ENCODE assay signal across 15 cellular contexts in the genomic region with DNA sequence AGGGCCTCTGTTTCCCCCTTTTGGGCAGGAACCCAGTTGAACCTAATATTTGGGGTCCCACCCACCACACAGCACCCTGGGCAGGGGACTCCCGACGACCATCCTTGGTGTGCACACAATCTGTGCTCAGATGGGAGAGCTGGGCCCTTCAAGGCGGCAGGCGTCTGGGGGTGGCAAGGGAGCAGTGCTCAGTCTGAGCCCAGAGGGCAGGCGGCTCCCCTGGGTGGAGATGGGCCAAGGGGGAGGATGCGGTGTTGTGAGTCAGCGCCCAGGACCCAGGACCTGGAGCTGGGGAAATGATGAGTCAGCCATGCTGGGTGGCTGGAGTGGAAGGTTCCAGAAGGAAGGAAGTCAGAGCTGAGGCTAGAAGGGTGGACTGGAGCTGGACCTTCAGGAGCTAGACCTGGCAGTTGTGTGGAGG. TPM values are rescaled to one million over a fixed set of nuclear protein-coding genes. Genes with fewer than 3 reads are reported as not detected.
DNase-seq lines count a peak whose midpoint lies in the region; ATAC-seq, FAIRE-seq and TF ChIP-seq lines count a peak whose summit lies in the region.
"Had no signal": no experiment of that assay in that cellular context is flagged by ENCODE, and none has a peak within 500 bp of the region (broad histone marks: within the 10 kb centered on the region; RNA-seq: fewer than 3 reads in every experiment).

No MANE protein-coding gene starts in this region.

- no peaks in the 10 kb centered on the region for H3K36me3 ChIP-seq in right atrium auricular region
- H3K36me3 ChIP-seq in RWPE2 (ENCODE audit: low read depth) = peaks cover 20% of the 10 kb centered on the region
- H3K36me3 ChIP-seq in naive thymus-derived CD4-positive, alpha-beta T cell (ENCODE audit: control insufficient read depth in 2 of 3, insufficient read depth in 3 of 3, low read length in 3 of 3) = no peaks in the 10 kb centered on the region
- H3K36me3 ChIP-seq: HAP-1 had no signal

- H3K4me3 ChIP-seq in right atrium auricular region = no peak overlapping the region
- no peak overlapping the region for H3K4me3 ChIP-seq in RWPE2 (ENCODE audit: severe bottlenecking)
- H3K4me3 ChIP-seq in fibroblast of villous mesenchyme (ENCODE audit: low read depth, low read length) = no peak overlapping the region
- H3K4me3 ChIP-seq in naive thymus-derived CD4-positive, alpha-beta T cell (ENCODE audit: low read length) = no peak overlapping the region
- H3K4me3 ChIP-seq: HAP-1 had no signal

- intact Hi-C loops in Right ventricle myocardium inferior (cut with DNase I) = no loop called here
- intact Hi-C loops in naive thymus-derived CD4-positive, alpha-beta T cell (cut with micrococcal nuclease) = no loop called here

- H3K27me3 Mint-ChIP-seq in naive thymus-derived CD4-positive, alpha-beta T cell = no peaks in the 10 kb centered on the region
- H3K27me3 Mint-ChIP-seq: activated CD8-positive, alpha-beta T cell treated with anti-CD3 and anti-CD28 coated beads for 36 hours; activated naive CD4-positive, alpha-beta T cell treated with anti-CD3 and anti-CD28 coated beads, Interleukin-2, amount 50 U/mL, for 24 hours; T-helper 17 cell had no signal

- peak; percentile 92 for FAIRE-seq in urothelium cell line (lab: Jason Lieb, UNC)

- H3K9me3 ChIP-seq in right atrium auricular region (no peaks in the 10 kb centered on the region), RWPE2 (ENCODE audit: severe bottlenecking) (no peaks in the 10 kb centered on the region)
- no peaks in the 10 kb centered on the region for H3K9me3 ChIP-seq in naive thymus-derived CD4-positive, alpha-beta T cell (ENCODE audit: control insufficient read depth in 2 of 3, low read length in 3 of 3)
- H3K9me3 ChIP-seq: HAP-1 had no signal

- CTCF ChIA-PET in naive thymus-derived CD4-positive, alpha-beta T cell (lab: Charles Lee) = no interaction called here

- H3K9me3 Mint-ChIP-seq in naive thymus-derived CD4-positive, alpha-beta T cell = no peaks in the 10 kb centered on the region
- H3K9me3 Mint-ChIP-seq: activated CD8-positive, alpha-beta T cell treated with anti-CD3 and anti-CD28 coated beads for 36 hours; activated naive CD4-positive, alpha-beta T cell treated with anti-CD3 and anti-CD28 coated beads, Interleukin-2, amount 50 U/mL, for 24 hours had no signal

- POLR2A ChIA-PET in naive thymus-derived CD4-positive, alpha-beta T cell (lab: Charles Lee) = no interaction called here

- H3K27ac ChIP-seq in right atrium auricular region (no peak overlapping the region), RWPE2 (ENCODE audit: poor library complexity, severe bottlenecking) (peak overlapping the region; percentile 75)
- no peak overlapping the region for H3K27ac ChIP-seq in naive thymus-derived CD4-positive, alpha-beta T cell (ENCODE audit: low read depth, low read length)

- H3K27ac Mint-ChIP-seq in naive thymus-derived CD4-positive, alpha-beta T cell = no peak overlapping the region
- H3K27ac Mint-ChIP-seq: activated CD8-positive, alpha-beta T cell treated with anti-CD3 and anti-CD28 coated beads for 36 hours; activated naive CD4-positive, alpha-beta T cell treated with anti-CD3 and anti-CD28 coated beads, Interleukin-2, amount 50 U/mL, for 24 hours; T-helper 17 cell had no signal

- ATAC-seq in Right ventricle myocardium inferior (no peak), RWPE2 (ENCODE audit: low read depth) (peak; percentile 80), GM21528 (IDR thresholded peaks at IDR 0.05; ENCODE audit: low FRiP score, unreplicated experiment) (no peak)
- ATAC-seq in naive thymus-derived CD4-positive, alpha-beta T cell = no peak
- ATAC-seq: activated CD8-positive, alpha-beta T cell treated with anti-CD3 and anti-CD28 coated beads for 36 hours; T-helper 17 cell had no signal

- H3K4me3 Mint-ChIP-seq in naive thymus-derived CD4-positive, alpha-beta T cell = no peak overlapping the region
- H3K4me3 Mint-ChIP-seq: activated CD8-positive, alpha-beta T cell treated with anti-CD3 and anti-CD28 coated beads for 36 hours; activated naive CD4-positive, alpha-beta T cell treated with anti-CD3 and anti-CD28 coated beads, Interleukin-2, amount 50 U/mL, for 24 hours; T-helper 17 cell had no signal

- H3K27me3 ChIP-seq in right atrium auricular region (no peaks in the 10 kb centered on the region), RWPE2 (ENCODE audit: insufficient read depth, poor library complexity, severe bottlenecking) (no peaks in the 10 kb centered on the region)
- no peaks in the 10 kb centered on the region for H3K27me3 ChIP-seq in naive thymus-derived CD4-positive, alpha-beta T cell (ENCODE audit: control insufficient read depth in 2 of 2, insufficient read depth in 2 of 2, low read length in 2 of 2)

- H3K4me1 ChIP-seq in right atrium auricular region (no peaks in the 10 kb centered on the region), RWPE2 (ENCODE audit: insufficient read depth, poor library complexity, severe bottlenecking) (peaks cover 40% of the 10 kb centered on the region)
- H3K4me1 ChIP-seq in naive thymus-derived CD4-positive, alpha-beta T cell (ENCODE audit: control insufficient read depth in 2 of 2, insufficient read depth in 2 of 2, low read length in 2 of 2) = no peaks in the 10 kb centered on the region
- H3K4me1 ChIP-seq: HAP-1 had no signal

- no peaks in the 10 kb centered on the region for H3K4me1 Mint-ChIP-seq in naive thymus-derived CD4-positive, alpha-beta T cell
- H3K4me1 Mint-ChIP-seq: activated naive CD4-positive, alpha-beta T cell treated with anti-CD3 and anti-CD28 coated beads, Interleukin-2, amount 50 U/mL, for 24 hours; T-helper 17 cell had no signal

- DNase-seq in Right ventricle myocardium inferior (ENCODE audit: missing footprints) (peak; percentile 41), right atrium auricular region (ENCODE audit: low spot score) (no peak), RWPE2 (ENCODE audit: low spot score) (peak; percentile 92), fibroblast of villous mesenchyme (ENCODE audit: low read depth) (peak; percentile 13), urothelium cell line (ENCODE audit: low spot score) (peak; percentile 89), HuH-7 (ENCODE audit: low spot score) (no peak)
- no peak for DNase-seq in naive thymus-derived CD4-positive, alpha-beta T cell
- DNase-seq: activated CD8-positive, alpha-beta T cell treated with anti-CD3 and anti-CD28 coated beads for 36 hours; AML-193; GF-D8; NCI-H1048; T-helper 17 cell had no signal

- no peaks in the 10 kb centered on the region for H3K36me3 Mint-ChIP-seq in naive thymus-derived CD4-positive, alpha-beta T cell
- H3K36me3 Mint-ChIP-seq: activated naive CD4-positive, alpha-beta T cell treated with anti-CD3 and anti-CD28 coated beads, Interleukin-2, amount 50 U/mL, for 24 hours had no signal

- TF ChIP-seq CTCF in right atrium auricular region (IDR thresholded peaks at IDR 0.05) = no peak
- TF ChIP-seq CTCF in RWPE2 (IDR thresholded peaks at IDR 0.05; ENCODE audit: poor library complexity, severe bottlenecking) = no peak
- no peak for TF ChIP-seq CTCF in fibroblast of villous mesenchyme (IDR thresholded peaks at IDR 0.05; ENCODE audit: insufficient read depth, low read depth, low read length)

RNA-seq across cellular contexts. Expression of gene PROM2, which starts 3.8 kb away (rescaled TPM):
- 0.32 TPM for total RNA-seq in Right ventricle myocardium inferior
- under 1 TPM; 0.11 to 0.35 TPM for total RNA-seq in right atrium auricular region
- total RNA-seq in fibroblast of villous mesenchyme = under 0.01 and 0.32 TPM in 2 replicates
- total RNA-seq in naive thymus-derived CD4-positive, alpha-beta T cell = 1 to 10 TPM in 1 of 5 experiments, under 1 TPM in 4; 0.24 to 1.2 (median 0.57) TPM
- polyA plus RNA-seq in naive thymus-derived CD4-positive, alpha-beta T cell = not detected

RNA-seq across cellular contexts. Expression of gene KCNIP3, which starts 19.1 kb away (rescaled TPM):
- 8.7 TPM for total RNA-seq in Right ventricle myocardium inferior
- 1 to 10 TPM; 4.0 to 5.9 TPM for total RNA-seq in right atrium auricular region
- 1.3 and 2.6 TPM in 2 replicates for total RNA-seq in fibroblast of villous mesenchyme
- total RNA-seq in naive thymus-derived CD4-positive, alpha-beta T cell = 1 to 10 TPM in 1 of 5 experiments, not detected in 4; 1.0 TPM
- polyA plus RNA-seq in naive thymus-derived CD4-positive, alpha-beta T cell = not detected
- total RNA-seq: activated CD8-positive, alpha-beta T cell treated with anti-CD3 and anti-CD28 coated beads for 36 hours; T-helper 17 cell had no signal

Comparison
In these comparisons a context has a peak if more than half of its experiments do, and no peak if none do; other contexts are left out.
1. DNase-seq: peak in Right ventricle myocardium inferior (single experiment), RWPE2 (single experiment), fibroblast of villous mesenchyme (single experiment) and urothelium cell line (single experiment); none in right atrium auricular region (single experiment), HuH-7 (single experiment) and naive thymus-derived CD4-positive, alpha-beta T cell (0 of 9).